In the genomic region with DNA sequence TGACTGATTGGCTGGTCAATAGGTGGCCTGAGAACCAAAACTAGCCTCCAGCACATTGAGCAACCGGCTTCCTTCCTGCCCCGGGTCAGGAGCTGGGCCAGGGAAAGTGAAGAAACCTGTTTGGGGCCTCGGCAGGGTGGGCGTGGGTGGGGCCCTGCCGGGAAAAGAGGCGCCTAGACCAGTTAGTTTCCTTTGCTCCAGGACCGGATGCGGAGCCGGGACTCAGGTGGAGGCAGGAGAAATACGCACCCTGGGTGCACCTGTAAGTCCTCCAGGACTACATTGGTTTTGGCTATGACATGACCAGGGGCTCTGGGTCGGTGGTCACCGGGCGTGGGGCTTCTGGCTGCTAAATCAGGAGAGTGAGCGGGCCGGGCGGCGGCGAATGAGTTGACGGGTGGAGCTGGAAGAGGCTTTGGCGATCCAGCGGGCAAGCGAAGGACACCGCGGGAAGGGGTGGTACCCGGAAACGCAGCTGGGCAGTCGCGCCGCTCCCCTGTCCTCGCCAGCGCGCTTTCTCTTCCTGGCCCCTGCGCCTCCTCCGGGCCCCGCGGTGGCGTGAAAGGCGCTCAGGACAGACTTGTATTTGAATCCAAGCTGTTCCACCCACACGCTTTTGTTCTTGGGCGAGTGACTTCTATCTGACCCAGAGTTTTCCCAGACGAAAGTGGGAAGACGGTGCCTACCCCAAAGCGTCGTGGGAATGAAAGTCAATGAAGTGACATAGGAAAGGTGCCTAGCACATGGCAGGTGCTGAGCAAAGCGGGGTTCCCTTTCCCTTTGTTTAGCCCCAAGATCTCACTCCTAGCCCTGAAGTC, we compare ENCODE assay signal across 8 cellular contexts. TPM values are rescaled to one million over a fixed set of nuclear protein-coding genes. Genes with fewer than 3 reads are reported as not detected.
DNase-seq lines count a peak whose midpoint lies in the region; ATAC-seq and TF ChIP-seq lines count a peak whose summit lies in the region.

No MANE protein-coding gene starts in this region.

- intact Hi-C loops in Caco-2 (cut with micrococcal nuclease; ENCODE audit: unreplicated experiment) = loop anchor here (1.0 to 5.0 kb wide), 5 partner anchors 30 to 89 kb away; a partner anchor contains a TSS

- H3K4ac ChIP-seq in neuronal stem cell (ENCODE audit: low read length) = no peak overlapping the region

- TF ChIP-seq CTCF in Caco-2 (IDR thresholded peaks at IDR 0.05; ENCODE audit: insufficient read depth in 1 of 2, low read depth in 1 of 2, low read length in 1 of 2, severe bottlenecking in 1 of 2, unreplicated experiment in 1 of 2) (no peak), fibroblast of pulmonary artery (IDR thresholded peaks at IDR 0.05; ENCODE audit: low read length, missing control alignments) (no peak)

- no CpG with 5 or more reads among the region's 45 CpGs for WGBS in neuronal stem cell (ENCODE audit: extremely low coverage in 2 of 2, insufficient read length in 2 of 2, insufficient replicate concordance in 1 of 2), 2 donors

- DNase-seq in Caco-2 = peak; percentile 58 to 72
- peak; percentile 37 for DNase-seq in fibroblast of pulmonary artery (ENCODE audit: low read depth)
- DNase-seq in neuronal stem cell (ENCODE audit: low spot score) = peak; percentile 24
- no peak for DNase-seq in NCI-H82 (lab: John Stamatoyannopoulos, UW)

- H2AFZ ChIP-seq in neuronal stem cell (ENCODE audit: low read length) = peak overlapping the region; percentile 98

- H3K9me3 Mint-ChIP-seq in Caco-2 (ENCODE audit: unreplicated experiment) = peaks cover 9% of the 10 kb centered on the region
- H3K9me3 Mint-ChIP-seq in T-helper 1 cell treated with Interleukin-12 subunit alpha and Interleukin-12 subunit beta and Interleukin-4 antibody, amounts not matched to agents 30 μg/mL and 1 μg/mL, for 36 hours = no peaks in the 10 kb centered on the region

- no peak overlapping the region for H2BK120ac ChIP-seq in neuronal stem cell (ENCODE audit: low read depth, low read length)

- CTCF ChIA-PET in Caco-2 (lab: Charles Lee) = interaction anchor here (0.9 kb wide), 1 partner anchor 945 kb away, joined by 3 read pairs; no protein-coding TSS in a partner anchor

- POLR2A ChIA-PET in Caco-2 (lab: Charles Lee) = interaction anchor here (1.1 kb wide), 1 partner anchor 26 kb away, joined by 8 read pairs; no protein-coding TSS in a partner anchor

- no peak overlapping the region for H4K91ac ChIP-seq in neuronal stem cell (ENCODE audit: low read depth, low read length, poor library complexity)

- peak overlapping the region; percentile 73 for H3K27ac Mint-ChIP-seq in Caco-2 (ENCODE audit: unreplicated experiment)
- peak overlapping the region; percentile 41 for H3K27ac Mint-ChIP-seq in T-helper 1 cell treated with Interleukin-12 subunit alpha and Interleukin-12 subunit beta and Interleukin-4 antibody, amounts not matched to agents 30 μg/mL and 1 μg/mL, for 36 hours

- H3K4me3 Mint-ChIP-seq in Caco-2 (ENCODE audit: unreplicated experiment) = peak overlapping the region; percentile 77
- H3K4me3 Mint-ChIP-seq in T-helper 1 cell treated with Interleukin-12 subunit alpha and Interleukin-12 subunit beta and Interleukin-4 antibody, amounts not matched to agents 30 μg/mL and 1 μg/mL, for 36 hours = peak overlapping the region; percentile 44

- peaks cover 9% of the 10 kb centered on the region for H3K4me1 Mint-ChIP-seq in Caco-2 (ENCODE audit: low read depth, unreplicated experiment)
- H3K4me1 Mint-ChIP-seq in T-helper 1 cell treated with Interleukin-12 subunit alpha and Interleukin-12 subunit beta and Interleukin-4 antibody, amounts not matched to agents 30 μg/mL and 1 μg/mL, for 36 hours (ENCODE audit: low read depth) = peaks cover 54% of the 10 kb centered on the region

- H2BK5ac ChIP-seq in neuronal stem cell (ENCODE audit: low read length) = no peak overlapping the region

- no peaks in the 10 kb centered on the region for H3K79me1 ChIP-seq in neuronal stem cell (ENCODE audit: low read depth, low read length)

- no peak overlapping the region for H3K27ac ChIP-seq in neuronal stem cell (replicated peaks; ENCODE audit: low read length)

- H2BK15ac ChIP-seq in neuronal stem cell (ENCODE audit: low read length) = peak overlapping the region; percentile 31

- H3K9ac ChIP-seq in neuronal stem cell (ENCODE audit: low read depth, low read length, poor library complexity) = no peak overlapping the region

- H3K18ac ChIP-seq in neuronal stem cell (ENCODE audit: low read length) = peak overlapping the region; percentile 54

- H3K14ac ChIP-seq in neuronal stem cell (ENCODE audit: low read length) = no peak overlapping the region

- H2AK5ac ChIP-seq in neuronal stem cell (ENCODE audit: low read depth, low read length) = peak overlapping the region; percentile 37

- H2BK12ac ChIP-seq in neuronal stem cell (ENCODE audit: low read length) = peak overlapping the region; percentile 65

- peak overlapping the region; percentile 60 for H3K4me2 ChIP-seq in neuronal stem cell (ENCODE audit: insufficient read depth, low read length, poor library complexity, severe bottlenecking)

- no peak overlapping the region for H3K23ac ChIP-seq in neuronal stem cell (ENCODE audit: low read depth, low read length, poor library complexity)

- H3K4me3 ChIP-seq in Caco-2 (ENCODE audit: low read depth, low read length) = peak overlapping the region; percentile 55
- H3K4me3 ChIP-seq in fibroblast of pulmonary artery (replicated peaks; ENCODE audit: low read depth, low read length) = no peak overlapping the region
- peak overlapping the region in 1 of 2 donors; percentile 4 for H3K4me3 ChIP-seq in neuronal stem cell (ENCODE audit: low read length in 2 of 2)

- no TSS peak for BruUV-seq in Caco-2 (replicated peaks; lab: Mats Ljungman, UMichigan)

- H4K8ac ChIP-seq in neuronal stem cell (ENCODE audit: low read depth, low read length) = peak overlapping the region; percentile 83

- H3K36me3 Mint-ChIP-seq in Caco-2 (ENCODE audit: insufficient read depth, unreplicated experiment) = peaks cover 13% of the 10 kb centered on the region
- peaks cover 11% of the 10 kb centered on the region for H3K36me3 Mint-ChIP-seq in T-helper 1 cell treated with Interleukin-12 subunit alpha and Interleukin-12 subunit beta and Interleukin-4 antibody, amounts not matched to agents 30 μg/mL and 1 μg/mL, for 36 hours (ENCODE audit: low read depth)

- H3K9me3 ChIP-seq in Caco-2 (no peaks in the 10 kb centered on the region), neuronal stem cell (replicated peaks in 1 of 2; ENCODE audit: control insufficient read depth in 2 of 2, insufficient read depth in 1 of 2, low read depth in 1 of 2, low read length in 2 of 2) (peaks cover 0 to 4% of the 10 kb centered on the region in 2 donors)

- H3K27me3 Mint-ChIP-seq in Caco-2 (ENCODE audit: insufficient read depth, unreplicated experiment) = no peaks in the 10 kb centered on the region
- H3K27me3 Mint-ChIP-seq in T-helper 1 cell treated with Interleukin-12 subunit alpha and Interleukin-12 subunit beta and Interleukin-4 antibody, amounts not matched to agents 30 μg/mL and 1 μg/mL, for 36 hours (ENCODE audit: low read depth) = peaks cover 3% of the 10 kb centered on the region

- peaks cover 22% of the 10 kb centered on the region for H3K4me1 ChIP-seq in Caco-2
- peaks cover 0 to 4% of the 10 kb centered on the region in 2 donors for H3K4me1 ChIP-seq in neuronal stem cell (ENCODE audit: control insufficient read depth in 2 of 2, insufficient read depth in 1 of 2, low read depth in 1 of 2, low read length in 2 of 2)

- no peaks in the 10 kb centered on the region for H3K36me3 ChIP-seq in Caco-2 (ENCODE audit: control insufficient read depth, insufficient read depth, low read length)
- no peaks in the 10 kb centered on the region for H3K36me3 ChIP-seq in neuronal stem cell (replicated peaks in 1 of 2; ENCODE audit: control insufficient read depth in 2 of 2, insufficient read depth in 2 of 2, low read length in 2 of 2)

- H3K27me3 ChIP-seq in Caco-2 (replicated peaks; ENCODE audit: control insufficient read depth, insufficient read depth, low read length) = no peaks in the 10 kb centered on the region
- peaks cover 0 to 10% (median 5%) of the 10 kb centered on the region in 3 experiments for H3K27me3 ChIP-seq in neuronal stem cell (ENCODE audit: control insufficient read depth in 3 of 3, insufficient read depth in 3 of 3, low read depth in 1 of 3, low read length in 3 of 3)

- ATAC-seq in GM18907 (IDR thresholded peaks at IDR 0.05; ENCODE audit: unreplicated experiment) (no peak), GM21786 (IDR thresholded peaks at IDR 0.05; ENCODE audit: unreplicated experiment) (no peak), GM21825 (IDR thresholded peaks at IDR 0.05; ENCODE audit: unreplicated experiment) (no peak)

RNA-seq across cellular contexts. Expression of a gene that starts 30.6 kb away (rescaled TPM):
- total RNA-seq in Caco-2 (2022) = 25.7 and 28.2 TPM in 2 replicates
- 6.3 TPM for polyA plus RNA-seq in neuronal stem cell (2013, experiment 1 of 2)
- 6.3 TPM for polyA plus RNA-seq in neuronal stem cell (2013, experiment 2 of 2)
